8 cellular contexts compared by ENCODE assay signal in the genomic region with DNA sequence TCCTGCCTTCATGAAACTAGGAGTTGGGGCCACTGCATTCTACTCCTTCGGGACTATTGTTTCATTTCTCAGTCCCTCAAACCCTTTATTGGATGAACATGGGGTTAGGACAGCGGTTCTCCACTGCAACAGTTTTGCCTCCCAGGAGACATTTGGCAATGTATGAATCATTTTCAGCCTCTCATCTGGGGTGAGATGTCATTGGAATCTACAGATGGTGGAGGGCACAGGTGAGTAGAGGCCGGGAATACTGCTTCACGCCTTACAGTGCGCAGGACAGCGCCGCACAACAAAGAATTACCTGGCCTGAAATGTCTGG. TPM values are rescaled to one million over a fixed set of nuclear protein-coding genes. Genes with fewer than 3 reads are reported as not detected.
A peak's percentile ranks its signal among the peaks of the same experiment; 100 is the strongest.
DNase-seq lines count a peak whose midpoint lies in the region; ATAC-seq and TF ChIP-seq lines count a peak whose summit lies in the region.

No MANE protein-coding gene starts in this region.

- peaks cover 32% of the 10 kb centered on the region for H3K4me1 Mint-ChIP-seq in activated CD4-positive, alpha-beta T cell treated with anti-CD3 and anti-CD28 coated beads, Interleukin-2, amount 10 ng/mL, durations not matched to agents 24 days and 14 days

- intact Hi-C loops in activated CD4-positive, alpha-beta T cell treated with anti-CD3 and anti-CD28 coated beads, Interleukin-2, amount 10 ng/mL, durations not matched to agents 24 days and 14 days (cut with micrococcal nuclease) = no loop called here
- intact Hi-C loops in ascending aorta (cut with DNase I) = loop anchor here (2.0 to 10.0 kb wide), 4 partner anchors 95 to 1163 kb away; partner anchors contain the start of genes BMP4, DDHD1, ERO1A and GPR137C
- intact Hi-C loops in left lung (cut with DNase I) = no loop called here

- DNase-seq in activated CD4-positive, alpha-beta T cell treated with anti-CD3 and anti-CD28 coated beads, Interleukin-2, amount 10 ng/mL, durations not matched to agents 24 days and 14 days = no peak
- DNase-seq in activated CD4-positive, alpha-beta T cell treated with anti-CD3 and anti-CD28 coated beads for 1 hour = no peak
- DNase-seq in ascending aorta (ENCODE audit: low spot score in 2 of 2) (no peak), left lung (no peak), thoracic aorta (ENCODE audit: low spot score) (no peak), NCI-H748 treated with DMSO at 0.1 percent for 48 hours (lab: John Stamatoyannopoulos, UW) (no peak), HCEC 1CT (no peak), KBM-7 (no peak)

- H3K9me3 Mint-ChIP-seq in activated CD4-positive, alpha-beta T cell treated with anti-CD3 and anti-CD28 coated beads, Interleukin-2, amount 10 ng/mL, durations not matched to agents 24 days and 14 days = no peaks in the 10 kb centered on the region

- H3K36me3 Mint-ChIP-seq in activated CD4-positive, alpha-beta T cell treated with anti-CD3 and anti-CD28 coated beads, Interleukin-2, amount 10 ng/mL, durations not matched to agents 24 days and 14 days (ENCODE audit: low read depth) = peaks cover 4% of the 10 kb centered on the region

- H3K9me3 ChIP-seq in ascending aorta = no peaks in the 10 kb centered on the region
- no peaks in the 10 kb centered on the region for H3K9me3 ChIP-seq in left lung
- no peaks in the 10 kb centered on the region for H3K9me3 ChIP-seq in thoracic aorta

- peak overlapping the region; percentile 83 for H3K27ac Mint-ChIP-seq in activated CD4-positive, alpha-beta T cell treated with anti-CD3 and anti-CD28 coated beads, Interleukin-2, amount 10 ng/mL, durations not matched to agents 24 days and 14 days

- H3K36me3 ChIP-seq in ascending aorta (no peaks in the 10 kb centered on the region), left lung (no peaks in the 10 kb centered on the region), thoracic aorta (no peaks in the 10 kb centered on the region)

- H3K4me1 ChIP-seq in ascending aorta (peaks cover 6 to 21% of the 10 kb centered on the region in 2 donors), left lung (peaks cover 12 to 35% of the 10 kb centered on the region in 2 donors), thoracic aorta (ENCODE audit: control insufficient read depth in 1 of 2, low read depth in 2 of 2) (peaks cover 5 to 35% of the 10 kb centered on the region in 2 donors)

- H3K27me3 Mint-ChIP-seq in activated CD4-positive, alpha-beta T cell treated with anti-CD3 and anti-CD28 coated beads, Interleukin-2, amount 10 ng/mL, durations not matched to agents 24 days and 14 days = no peaks in the 10 kb centered on the region

- peak overlapping the region; percentile 94 to 95 for H3K27ac ChIP-seq in ascending aorta
- peak overlapping the region; percentile 89 to 90 for H3K27ac ChIP-seq in left lung
- peak overlapping the region; percentile 81 to 91 for H3K27ac ChIP-seq in thoracic aorta

- no peak for TF ChIP-seq CTCF in ascending aorta (IDR thresholded peaks at IDR 0.05)
- no peak for TF ChIP-seq CTCF in left lung (IDR thresholded peaks at IDR 0.05)
- TF ChIP-seq CTCF in thoracic aorta (IDR thresholded peaks at IDR 0.05) = no peak

- H3K27me3 ChIP-seq in ascending aorta (no peaks in the 10 kb centered on the region), left lung (no peaks in the 10 kb centered on the region), thoracic aorta (replicated peaks; ENCODE audit: insufficient read depth) (no peaks in the 10 kb centered on the region)

- no peak for ATAC-seq in left lung
- ATAC-seq in thoracic aorta (ENCODE audit: insufficient number of reproducible peaks, low FRiP score, low read depth) = no peak

- in situ Hi-C loops in KBM-7 (cut with MboI; ENCODE audit: low pct_unique_long_range_greater_than_20kb, low sequenced_read_pairs) = no loop called here

- H3K4me3 ChIP-seq in ascending aorta (peak overlapping the region; percentile 83 to 91), left lung (peak overlapping the region; percentile 27 to 79), thoracic aorta (peak overlapping the region; percentile 85)

- H3K4me3 Mint-ChIP-seq in activated CD4-positive, alpha-beta T cell treated with anti-CD3 and anti-CD28 coated beads, Interleukin-2, amount 10 ng/mL, durations not matched to agents 24 days and 14 days = peak overlapping the region; percentile 97

RNA-seq across cellular contexts. Expression of gene GNPNAT1, which starts 0.6 kb away (rescaled TPM):
- 30.6 and 32.4 TPM in 2 replicates for total RNA-seq in activated CD4-positive, alpha-beta T cell treated with anti-CD3 and anti-CD28 coated beads, Interleukin-2, amount 10 ng/mL, durations not matched to agents 24 days and 14 days
- total RNA-seq in ascending aorta (39.9 TPM), left lung (10 to 100 TPM; 19.1 to 22.3 TPM), thoracic aorta (10 to 100 TPM; 15.8 to 78.2 TPM)
